2 cellular contexts compared by ENCODE assay signal in the genomic region with DNA sequence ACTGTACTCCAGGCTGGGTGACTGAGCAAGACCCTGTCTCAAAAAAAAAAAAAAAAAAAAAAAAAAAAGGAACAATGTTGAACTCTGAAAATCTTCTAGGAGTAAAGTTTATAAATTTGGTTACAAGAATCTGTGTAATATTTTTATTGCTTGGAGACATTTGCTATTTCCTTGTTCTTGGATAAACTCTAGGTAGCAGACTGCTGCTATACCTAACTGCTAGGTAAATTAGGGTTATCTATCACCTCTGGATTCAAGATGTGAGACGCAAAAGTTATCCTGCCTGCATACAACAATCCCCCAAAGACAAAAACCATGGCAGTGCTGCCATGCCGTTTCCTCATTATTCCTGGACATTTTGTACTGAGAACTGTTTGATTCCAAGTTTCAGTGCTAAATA.
TF ChIP-seq lines count a peak whose summit lies in the region.

No MANE protein-coding gene starts in this region.

TF ChIP-seq in GM23338, 12 proteins besides CTCF, POLR2A, EP300 and RAD21 (continued from another document):
- TF ChIP-seq, protein P1, sequence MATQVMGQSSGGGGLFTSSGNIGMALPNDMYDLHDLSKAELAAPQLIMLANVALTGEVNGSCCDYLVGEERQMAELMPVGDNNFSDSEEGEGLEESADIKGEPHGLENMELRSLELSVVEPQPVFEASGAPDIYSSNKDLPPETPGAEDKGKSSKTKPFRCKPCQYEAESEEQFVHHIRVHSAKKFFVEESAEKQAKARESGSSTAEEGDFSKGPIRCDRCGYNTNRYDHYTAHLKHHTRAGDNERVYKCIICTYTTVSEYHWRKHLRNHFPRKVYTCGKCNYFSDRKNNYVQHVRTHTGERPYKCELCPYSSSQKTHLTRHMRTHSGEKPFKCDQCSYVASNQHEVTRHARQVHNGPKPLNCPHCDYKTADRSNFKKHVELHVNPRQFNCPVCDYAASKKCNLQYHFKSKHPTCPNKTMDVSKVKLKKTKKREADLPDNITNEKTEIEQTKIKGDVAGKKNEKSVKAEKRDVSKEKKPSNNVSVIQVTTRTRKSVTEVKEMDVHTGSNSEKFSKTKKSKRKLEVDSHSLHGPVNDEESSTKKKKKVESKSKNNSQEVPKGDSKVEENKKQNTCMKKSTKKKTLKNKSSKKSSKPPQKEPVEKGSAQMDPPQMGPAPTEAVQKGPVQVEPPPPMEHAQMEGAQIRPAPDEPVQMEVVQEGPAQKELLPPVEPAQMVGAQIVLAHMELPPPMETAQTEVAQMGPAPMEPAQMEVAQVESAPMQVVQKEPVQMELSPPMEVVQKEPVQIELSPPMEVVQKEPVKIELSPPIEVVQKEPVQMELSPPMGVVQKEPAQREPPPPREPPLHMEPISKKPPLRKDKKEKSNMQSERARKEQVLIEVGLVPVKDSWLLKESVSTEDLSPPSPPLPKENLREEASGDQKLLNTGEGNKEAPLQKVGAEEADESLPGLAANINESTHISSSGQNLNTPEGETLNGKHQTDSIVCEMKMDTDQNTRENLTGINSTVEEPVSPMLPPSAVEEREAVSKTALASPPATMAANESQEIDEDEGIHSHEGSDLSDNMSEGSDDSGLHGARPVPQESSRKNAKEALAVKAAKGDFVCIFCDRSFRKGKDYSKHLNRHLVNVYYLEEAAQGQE (IDR thresholded peaks at IDR 0.05; ENCODE audit: unreplicated experiment) = no peak
- TF ChIP-seq EZH2phosphoT487 (IDR thresholded peaks at IDR 0.05; ENCODE audit: unreplicated experiment) (no peak), CREB1 (CRISPR knock-in tag; IDR thresholded peaks at IDR 0.05; ENCODE audit: low read depth) (no peak), NANOG (IDR thresholded peaks at IDR 0.05; ENCODE audit: borderline replicate concordance) (no peak), EZH2 (IDR thresholded peaks at IDR 0.05; ENCODE audit: low read depth, unreplicated experiment) (no peak), ZNF331 (CRISPR knock-in tag; IDR thresholded peaks at IDR 0.05; ENCODE audit: low read depth) (no peak), STAT1 (IDR thresholded peaks at IDR 0.05; ENCODE audit: unreplicated experiment) (no peak)
- TF ChIP-seq, protein P2, sequence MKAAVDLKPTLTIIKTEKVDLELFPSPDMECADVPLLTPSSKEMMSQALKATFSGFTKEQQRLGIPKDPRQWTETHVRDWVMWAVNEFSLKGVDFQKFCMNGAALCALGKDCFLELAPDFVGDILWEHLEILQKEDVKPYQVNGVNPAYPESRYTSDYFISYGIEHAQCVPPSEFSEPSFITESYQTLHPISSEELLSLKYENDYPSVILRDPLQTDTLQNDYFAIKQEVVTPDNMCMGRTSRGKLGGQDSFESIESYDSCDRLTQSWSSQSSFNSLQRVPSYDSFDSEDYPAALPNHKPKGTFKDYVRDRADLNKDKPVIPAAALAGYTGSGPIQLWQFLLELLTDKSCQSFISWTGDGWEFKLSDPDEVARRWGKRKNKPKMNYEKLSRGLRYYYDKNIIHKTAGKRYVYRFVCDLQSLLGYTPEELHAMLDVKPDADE (IDR thresholded peaks at IDR 0.05) = no peak
- TF ChIP-seq, protein P3, sequence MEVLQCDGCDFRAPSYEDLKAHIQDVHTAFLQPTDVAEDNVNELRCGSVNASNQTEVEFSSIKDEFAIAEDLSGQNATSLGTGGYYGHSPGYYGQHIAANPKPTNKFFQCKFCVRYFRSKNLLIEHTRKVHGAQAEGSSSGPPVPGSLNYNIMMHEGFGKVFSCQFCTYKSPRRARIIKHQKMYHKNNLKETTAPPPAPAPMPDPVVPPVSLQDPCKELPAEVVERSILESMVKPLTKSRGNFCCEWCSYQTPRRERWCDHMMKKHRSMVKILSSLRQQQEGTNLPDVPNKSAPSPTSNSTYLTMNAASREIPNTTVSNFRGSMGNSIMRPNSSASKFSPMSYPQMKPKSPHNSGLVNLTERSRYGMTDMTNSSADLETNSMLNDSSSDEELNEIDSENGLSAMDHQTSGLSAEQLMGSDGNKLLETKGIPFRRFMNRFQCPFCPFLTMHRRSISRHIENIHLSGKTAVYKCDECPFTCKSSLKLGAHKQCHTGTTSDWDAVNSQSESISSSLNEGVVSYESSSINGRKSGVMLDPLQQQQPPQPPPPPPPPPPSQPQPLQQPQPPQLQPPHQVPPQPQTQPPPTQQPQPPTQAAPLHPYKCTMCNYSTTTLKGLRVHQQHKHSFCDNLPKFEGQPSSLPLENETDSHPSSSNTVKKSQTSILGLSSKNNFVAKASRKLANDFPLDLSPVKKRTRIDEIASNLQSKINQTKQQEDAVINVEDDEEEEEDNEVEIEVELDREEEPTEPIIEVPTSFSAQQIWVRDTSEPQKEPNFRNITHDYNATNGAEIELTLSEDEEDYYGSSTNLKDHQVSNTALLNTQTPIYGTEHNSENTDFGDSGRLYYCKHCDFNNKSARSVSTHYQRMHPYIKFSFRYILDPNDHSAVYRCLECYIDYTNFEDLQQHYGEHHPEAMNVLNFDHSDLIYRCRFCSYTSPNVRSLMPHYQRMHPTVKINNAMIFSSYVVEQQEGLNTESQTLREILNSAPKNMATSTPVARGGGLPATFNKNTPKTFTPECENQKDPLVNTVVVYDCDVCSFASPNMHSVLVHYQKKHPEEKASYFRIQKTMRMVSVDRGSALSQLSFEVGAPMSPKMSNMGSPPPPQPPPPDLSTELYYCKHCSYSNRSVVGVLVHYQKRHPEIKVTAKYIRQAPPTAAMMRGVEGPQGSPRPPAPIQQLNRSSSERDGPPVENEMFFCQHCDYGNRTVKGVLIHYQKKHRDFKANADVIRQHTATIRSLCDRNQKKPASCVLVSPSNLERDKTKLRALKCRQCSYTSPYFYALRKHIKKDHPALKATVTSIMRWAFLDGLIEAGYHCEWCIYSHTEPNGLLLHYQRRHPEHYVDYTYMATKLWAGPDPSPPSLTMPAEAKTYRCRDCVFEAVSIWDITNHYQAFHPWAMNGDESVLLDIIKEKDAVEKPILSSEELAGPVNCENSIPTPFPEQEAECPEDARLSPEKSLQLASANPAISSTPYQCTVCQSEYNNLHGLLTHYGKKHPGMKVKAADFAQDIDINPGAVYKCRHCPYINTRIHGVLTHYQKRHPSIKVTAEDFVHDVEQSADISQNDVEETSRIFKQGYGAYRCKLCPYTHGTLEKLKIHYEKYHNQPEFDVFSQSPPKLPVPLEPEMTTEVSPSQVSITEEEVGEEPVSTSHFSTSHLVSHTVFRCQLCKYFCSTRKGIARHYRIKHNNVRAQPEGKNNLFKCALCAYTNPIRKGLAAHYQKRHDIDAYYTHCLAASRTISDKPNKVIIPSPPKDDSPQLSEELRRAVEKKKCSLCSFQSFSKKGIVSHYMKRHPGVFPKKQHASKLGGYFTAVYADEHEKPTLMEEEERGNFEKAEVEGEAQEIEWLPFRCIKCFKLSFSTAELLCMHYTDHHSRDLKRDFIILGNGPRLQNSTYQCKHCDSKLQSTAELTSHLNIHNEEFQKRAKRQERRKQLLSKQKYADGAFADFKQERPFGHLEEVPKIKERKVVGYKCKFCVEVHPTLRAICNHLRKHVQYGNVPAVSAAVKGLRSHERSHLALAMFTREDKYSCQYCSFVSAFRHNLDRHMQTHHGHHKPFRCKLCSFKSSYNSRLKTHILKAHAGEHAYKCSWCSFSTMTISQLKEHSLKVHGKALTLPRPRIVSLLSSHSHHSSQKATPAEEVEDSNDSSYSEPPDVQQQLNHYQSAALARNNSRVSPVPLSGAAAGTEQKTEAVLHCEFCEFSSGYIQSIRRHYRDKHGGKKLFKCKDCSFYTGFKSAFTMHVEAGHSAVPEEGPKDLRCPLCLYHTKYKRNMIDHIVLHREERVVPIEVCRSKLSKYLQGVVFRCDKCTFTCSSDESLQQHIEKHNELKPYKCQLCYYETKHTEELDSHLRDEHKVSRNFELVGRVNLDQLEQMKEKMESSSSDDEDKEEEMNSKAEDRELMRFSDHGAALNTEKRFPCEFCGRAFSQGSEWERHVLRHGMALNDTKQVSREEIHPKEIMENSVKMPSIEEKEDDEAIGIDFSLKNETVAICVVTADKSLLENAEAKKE (CRISPR knock-in tag; IDR thresholded peaks at IDR 0.05) = no peak
TF ChIP-seq in GM23338: peak in this region for 0.

TF ChIP-seq in GM12878, 131 proteins besides CTCF, POLR2A, EP300 and RAD21 (continued from another document):
- TF ChIP-seq, protein P4, sequence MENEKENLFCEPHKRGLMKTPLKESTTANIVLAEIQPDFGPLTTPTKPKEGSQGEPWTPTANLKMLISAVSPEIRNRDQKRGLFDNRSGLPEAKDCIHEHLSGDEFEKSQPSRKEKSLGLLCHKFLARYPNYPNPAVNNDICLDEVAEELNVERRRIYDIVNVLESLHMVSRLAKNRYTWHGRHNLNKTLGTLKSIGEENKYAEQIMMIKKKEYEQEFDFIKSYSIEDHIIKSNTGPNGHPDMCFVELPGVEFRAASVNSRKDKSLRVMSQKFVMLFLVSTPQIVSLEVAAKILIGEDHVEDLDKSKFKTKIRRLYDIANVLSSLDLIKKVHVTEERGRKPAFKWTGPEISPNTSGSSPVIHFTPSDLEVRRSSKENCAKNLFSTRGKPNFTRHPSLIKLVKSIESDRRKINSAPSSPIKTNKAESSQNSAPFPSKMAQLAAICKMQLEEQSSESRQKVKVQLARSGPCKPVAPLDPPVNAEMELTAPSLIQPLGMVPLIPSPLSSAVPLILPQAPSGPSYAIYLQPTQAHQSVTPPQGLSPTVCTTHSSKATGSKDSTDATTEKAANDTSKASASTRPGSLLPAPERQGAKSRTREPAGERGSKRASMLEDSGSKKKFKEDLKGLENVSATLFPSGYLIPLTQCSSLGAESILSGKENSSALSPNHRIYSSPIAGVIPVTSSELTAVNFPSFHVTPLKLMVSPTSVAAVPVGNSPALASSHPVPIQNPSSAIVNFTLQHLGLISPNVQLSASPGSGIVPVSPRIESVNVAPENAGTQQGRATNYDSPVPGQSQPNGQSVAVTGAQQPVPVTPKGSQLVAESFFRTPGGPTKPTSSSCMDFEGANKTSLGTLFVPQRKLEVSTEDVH (IDR thresholded peaks at IDR 0.05; ENCODE audit: low read depth, partially characterized antibody) = no peak
- TF ChIP-seq EED (IDR thresholded peaks at IDR 0.05; ENCODE audit: low read depth) (no peak), SMARCA5 (IDR thresholded peaks at IDR 0.05) (no peak)
- TF ChIP-seq, protein P5, sequence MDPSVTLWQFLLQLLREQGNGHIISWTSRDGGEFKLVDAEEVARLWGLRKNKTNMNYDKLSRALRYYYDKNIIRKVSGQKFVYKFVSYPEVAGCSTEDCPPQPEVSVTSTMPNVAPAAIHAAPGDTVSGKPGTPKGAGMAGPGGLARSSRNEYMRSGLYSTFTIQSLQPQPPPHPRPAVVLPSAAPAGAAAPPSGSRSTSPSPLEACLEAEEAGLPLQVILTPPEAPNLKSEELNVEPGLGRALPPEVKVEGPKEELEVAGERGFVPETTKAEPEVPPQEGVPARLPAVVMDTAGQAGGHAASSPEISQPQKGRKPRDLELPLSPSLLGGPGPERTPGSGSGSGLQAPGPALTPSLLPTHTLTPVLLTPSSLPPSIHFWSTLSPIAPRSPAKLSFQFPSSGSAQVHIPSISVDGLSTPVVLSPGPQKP (IDR thresholded peaks at IDR 0.05; ENCODE audit: low read depth, low read length) = no peak
